ENCODE assay signal across 2 cellular contexts in the genomic region with DNA sequence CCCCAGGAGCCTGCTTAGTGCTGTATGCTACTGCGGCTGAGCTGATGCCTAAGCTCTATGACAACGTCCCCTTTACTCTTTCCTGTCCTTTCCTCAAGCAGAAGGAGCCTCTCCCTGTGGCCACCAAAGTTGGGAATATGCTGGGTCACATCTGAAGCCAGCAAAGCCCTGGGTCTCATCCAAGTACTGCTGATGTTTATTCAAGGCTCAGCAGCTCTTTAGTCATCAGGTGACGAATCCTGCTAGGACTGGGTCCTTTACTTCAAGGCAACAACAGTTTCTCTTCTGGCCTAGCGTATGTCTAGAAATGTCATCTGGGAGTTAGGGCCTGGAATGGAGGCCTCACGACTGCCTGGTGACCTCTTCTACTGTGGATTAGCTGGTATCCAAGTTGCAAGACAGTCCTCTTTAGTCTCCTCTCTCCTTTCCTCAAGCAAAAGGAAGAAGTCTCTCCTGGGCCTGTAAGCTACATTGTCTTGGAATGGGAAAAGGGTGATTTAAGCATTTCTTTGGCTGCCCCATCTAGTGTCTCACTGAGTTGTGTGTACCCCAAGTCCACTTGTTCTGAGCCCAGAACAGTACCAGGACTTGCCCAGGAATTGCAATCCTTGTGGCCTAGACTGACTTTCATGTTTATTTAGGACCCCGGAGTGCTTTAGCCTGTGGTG.
TF ChIP-seq lines count a peak whose summit lies in the region.

No MANE protein-coding gene starts in this region.

TF ChIP-seq in A549, 52 proteins besides CTCF, POLR2A, EP300 and RAD21 (continued from another document):
- TF ChIP-seq, protein P1, sequence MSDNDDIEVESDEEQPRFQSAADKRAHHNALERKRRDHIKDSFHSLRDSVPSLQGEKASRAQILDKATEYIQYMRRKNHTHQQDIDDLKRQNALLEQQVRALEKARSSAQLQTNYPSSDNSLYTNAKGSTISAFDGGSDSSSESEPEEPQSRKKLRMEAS (IDR thresholded peaks at IDR 0.05), result peak; percentile 51
- no peak for TF ChIP-seq HDAC2 (IDR thresholded peaks at IDR 0.05)
- 0 out of 5 replicates have a peak, but pooled peaks of 1 of the 2 experiments have one; percentile 40 for TF ChIP-seq JUN (IDR thresholded peaks at IDR 0.05)
- TF ChIP-seq, protein P2, sequence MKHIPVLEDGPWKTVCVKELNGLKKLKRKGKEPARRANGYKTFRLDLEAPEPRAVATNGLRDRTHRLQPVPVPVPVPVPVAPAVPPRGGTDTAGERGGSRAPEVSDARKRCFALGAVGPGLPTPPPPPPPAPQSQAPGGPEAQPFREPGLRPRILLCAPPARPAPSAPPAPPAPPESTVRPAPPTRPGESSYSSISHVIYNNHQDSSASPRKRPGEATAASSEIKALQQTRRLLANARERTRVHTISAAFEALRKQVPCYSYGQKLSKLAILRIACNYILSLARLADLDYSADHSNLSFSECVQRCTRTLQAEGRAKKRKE (CRISPR knock-in tag; IDR thresholded peaks at IDR 0.05; ENCODE audit: low read depth), result no peak
- peak; percentile 47; the same call in 1 of the 2 replicates for TF ChIP-seq JUNB (IDR thresholded peaks at IDR 0.05)
- TF ChIP-seq FOSL2 (IDR thresholded peaks at IDR 0.05), result peak; percentile 50
- TF ChIP-seq FOSL2 (CRISPR knock-in tag; IDR thresholded peaks at IDR 0.05), result peak; percentile 82

TF ChIP-seq in HepG2, 621 proteins besides CTCF, POLR2A, EP300 and RAD21:
- TF ChIP-seq, protein P3, sequence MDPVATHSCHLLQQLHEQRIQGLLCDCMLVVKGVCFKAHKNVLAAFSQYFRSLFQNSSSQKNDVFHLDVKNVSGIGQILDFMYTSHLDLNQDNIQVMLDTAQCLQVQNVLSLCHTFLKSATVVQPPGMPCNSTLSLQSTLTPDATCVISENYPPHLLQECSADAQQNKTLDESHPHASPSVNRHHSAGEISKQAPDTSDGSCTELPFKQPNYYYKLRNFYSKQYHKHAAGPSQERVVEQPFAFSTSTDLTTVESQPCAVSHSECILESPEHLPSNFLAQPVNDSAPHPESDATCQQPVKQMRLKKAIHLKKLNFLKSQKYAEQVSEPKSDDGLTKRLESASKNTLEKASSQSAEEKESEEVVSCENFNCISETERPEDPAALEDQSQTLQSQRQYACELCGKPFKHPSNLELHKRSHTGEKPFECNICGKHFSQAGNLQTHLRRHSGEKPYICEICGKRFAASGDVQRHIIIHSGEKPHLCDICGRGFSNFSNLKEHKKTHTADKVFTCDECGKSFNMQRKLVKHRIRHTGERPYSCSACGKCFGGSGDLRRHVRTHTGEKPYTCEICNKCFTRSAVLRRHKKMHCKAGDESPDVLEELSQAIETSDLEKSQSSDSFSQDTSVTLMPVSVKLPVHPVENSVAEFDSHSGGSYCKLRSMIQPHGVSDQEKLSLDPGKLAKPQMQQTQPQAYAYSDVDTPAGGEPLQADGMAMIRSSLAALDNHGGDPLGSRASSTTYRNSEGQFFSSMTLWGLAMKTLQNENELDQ (CRISPR knock-in tag; IDR thresholded peaks at IDR 0.05; ENCODE audit: borderline replicate concordance), result no peak
- TF ChIP-seq FOSL2 (CRISPR knock-in tag; IDR thresholded peaks at IDR 0.05) (0 out of 2 replicates have a peak, but pooled peaks have one; percentile 11), MYNN (CRISPR knock-in tag; IDR thresholded peaks at IDR 0.05; ENCODE audit: low read depth) (no peak)
